In genomic region chr4:184538023-184538599, GRCh38 we compare ENCODE assay signal across 1 cellular context.
TF ChIP-seq lines count a peak whose summit lies in the region.

No MANE protein-coding gene starts in this region.

TF ChIP-seq in K562, 482 proteins besides CTCF, POLR2A, EP300 and RAD21 (continued from another document and continues in another):
- TF ChIP-seq ZNF407 (IDR thresholded peaks at IDR 0.05; ENCODE audit: low read depth), result peak; percentile 83
- TF ChIP-seq L3MBTL2 (IDR thresholded peaks at IDR 0.05), result peak; percentile 51; the same call in 1 of the 2 replicates
- TF ChIP-seq XRCC5 (IDR thresholded peaks at IDR 0.05; ENCODE audit: low read depth, low read length), result 0 out of 2 replicates have a peak, but pooled peaks have one; percentile 44
- no peak for TF ChIP-seq MAZ (CRISPR knock-in tag; conservative IDR thresholded peaks at IDR 0.05 in 1 of 2, IDR thresholded peaks at IDR 0.05 in 1 of 2)
- no peak for TF ChIP-seq SMAD4 (CRISPR knock-in tag; conservative IDR thresholded peaks at IDR 0.05)
- no peak for TF ChIP-seq ZNF551 (CRISPR knock-in tag; IDR thresholded peaks at IDR 0.05)
- TF ChIP-seq, protein P1, sequence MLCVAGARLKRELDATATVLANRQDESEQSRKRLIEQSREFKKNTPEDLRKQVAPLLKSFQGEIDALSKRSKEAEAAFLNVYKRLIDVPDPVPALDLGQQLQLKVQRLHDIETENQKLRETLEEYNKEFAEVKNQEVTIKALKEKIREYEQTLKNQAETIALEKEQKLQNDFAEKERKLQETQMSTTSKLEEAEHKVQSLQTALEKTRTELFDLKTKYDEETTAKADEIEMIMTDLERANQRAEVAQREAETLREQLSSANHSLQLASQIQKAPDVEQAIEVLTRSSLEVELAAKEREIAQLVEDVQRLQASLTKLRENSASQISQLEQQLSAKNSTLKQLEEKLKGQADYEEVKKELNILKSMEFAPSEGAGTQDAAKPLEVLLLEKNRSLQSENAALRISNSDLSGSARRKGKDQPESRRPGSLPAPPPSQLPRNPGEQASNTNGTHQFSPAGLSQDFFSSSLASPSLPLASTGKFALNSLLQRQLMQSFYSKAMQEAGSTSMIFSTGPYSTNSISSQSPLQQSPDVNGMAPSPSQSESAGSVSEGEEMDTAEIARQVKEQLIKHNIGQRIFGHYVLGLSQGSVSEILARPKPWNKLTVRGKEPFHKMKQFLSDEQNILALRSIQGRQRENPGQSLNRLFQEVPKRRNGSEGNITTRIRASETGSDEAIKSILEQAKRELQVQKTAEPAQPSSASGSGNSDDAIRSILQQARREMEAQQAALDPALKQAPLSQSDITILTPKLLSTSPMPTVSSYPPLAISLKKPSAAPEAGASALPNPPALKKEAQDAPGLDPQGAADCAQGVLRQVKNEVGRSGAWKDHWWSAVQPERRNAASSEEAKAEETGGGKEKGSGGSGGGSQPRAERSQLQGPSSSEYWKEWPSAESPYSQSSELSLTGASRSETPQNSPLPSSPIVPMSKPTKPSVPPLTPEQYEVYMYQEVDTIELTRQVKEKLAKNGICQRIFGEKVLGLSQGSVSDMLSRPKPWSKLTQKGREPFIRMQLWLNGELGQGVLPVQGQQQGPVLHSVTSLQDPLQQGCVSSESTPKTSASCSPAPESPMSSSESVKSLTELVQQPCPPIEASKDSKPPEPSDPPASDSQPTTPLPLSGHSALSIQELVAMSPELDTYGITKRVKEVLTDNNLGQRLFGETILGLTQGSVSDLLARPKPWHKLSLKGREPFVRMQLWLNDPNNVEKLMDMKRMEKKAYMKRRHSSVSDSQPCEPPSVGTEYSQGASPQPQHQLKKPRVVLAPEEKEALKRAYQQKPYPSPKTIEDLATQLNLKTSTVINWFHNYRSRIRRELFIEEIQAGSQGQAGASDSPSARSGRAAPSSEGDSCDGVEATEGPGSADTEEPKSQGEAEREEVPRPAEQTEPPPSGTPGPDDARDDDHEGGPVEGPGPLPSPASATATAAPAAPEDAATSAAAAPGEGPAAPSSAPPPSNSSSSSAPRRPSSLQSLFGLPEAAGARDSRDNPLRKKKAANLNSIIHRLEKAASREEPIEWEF (CRISPR knock-in tag; IDR thresholded peaks at IDR 0.05), result no peak
- 0 out of 2 replicates have a peak, but pooled peaks have one; percentile 26 for TF ChIP-seq ZKSCAN1 (IDR thresholded peaks at IDR 0.05; ENCODE audit: low read depth, low read length)
- no peak for TF ChIP-seq ZFP1 (CRISPR knock-in tag; IDR thresholded peaks at IDR 0.05)
- no peak for TF ChIP-seq KAT8 (IDR thresholded peaks at IDR 0.05; ENCODE audit: low read depth)
- peak; percentile 72 for TF ChIP-seq BRD9 (IDR thresholded peaks at IDR 0.05; ENCODE audit: low read depth, partially characterized antibody)
- TF ChIP-seq RB1 (IDR thresholded peaks at IDR 0.05; ENCODE audit: low read depth), result peak; percentile 45; the same call in 1 of the 2 replicates
- 0 out of 2 replicates have a peak, but pooled peaks have one; percentile 16 for TF ChIP-seq MGA (IDR thresholded peaks at IDR 0.05)
- no peak for TF ChIP-seq ZNF277 (CRISPR knock-in tag; IDR thresholded peaks at IDR 0.05; ENCODE audit: borderline replicate concordance)
- TF ChIP-seq ZNF609 (CRISPR knock-in tag; IDR thresholded peaks at IDR 0.05; ENCODE audit: borderline replicate concordance), result no peak
